Comparison of ENCODE assay signal across 23 cellular contexts in genomic region chr11:77303328-77303727, GRCh38. TPM values are rescaled to one million over a fixed set of nuclear protein-coding genes. Genes with fewer than 3 reads are reported as not detected.
"Had no signal": no experiment of that assay in that cellular context is flagged by ENCODE, and none has a peak within 500 bp of the region (broad histone marks: within the 10 kb centered on the region; RNA-seq: fewer than 3 reads in every experiment).

No MANE protein-coding gene starts in this region.

- H3K4me1 Mint-ChIP-seq: naive thymus-derived CD8-positive, alpha-beta T cell; stimulated activated effector memory CD8-positive, alpha-beta T cell treated with anti-CD3 and anti-CD28 coated beads, Interleukin-12 subunit alpha, Interleukin-12 subunit beta, amount 100 ng/mL, for 72 hours had no signal

- H3K4me3 Mint-ChIP-seq: naive thymus-derived CD8-positive, alpha-beta T cell; neural crest cell; stimulated activated effector memory CD8-positive, alpha-beta T cell treated with anti-CD3 and anti-CD28 coated beads, Interleukin-12 subunit alpha, Interleukin-12 subunit beta, amount 100 ng/mL, for 72 hours; type B pancreatic cell had no signal

- H3K36me3 ChIP-seq: colonic mucosa, ovary, suprapubic skin, thyroid gland, uterus had no signal

- ATAC-seq: mucosa of descending colon; naive thymus-derived CD8-positive, alpha-beta T cell; right cardiac atrium; stimulated activated effector memory CD8-positive, alpha-beta T cell treated with anti-CD3 and anti-CD28 coated beads, Interleukin-12 subunit alpha, Interleukin-12 subunit beta, amount 100 ng/mL, for 72 hours; stimulated activated naive CD8-positive, alpha-beta T cell treated with anti-CD3 and anti-CD28 coated beads, Interleukin-15, Interleukin-2, amounts not matched to agents 100 U/mL and 50 U/mL, for 24 hours had no signal

- H3K4me1 ChIP-seq: colonic mucosa, suprapubic skin, thyroid gland, uterus had no signal

- H3K36me3 Mint-ChIP-seq: naive thymus-derived CD8-positive, alpha-beta T cell; stimulated activated effector memory CD8-positive, alpha-beta T cell treated with anti-CD3 and anti-CD28 coated beads, Interleukin-12 subunit alpha, Interleukin-12 subunit beta, amount 100 ng/mL, for 72 hours; type B pancreatic cell had no signal

- H3K9me3 Mint-ChIP-seq: naive thymus-derived CD8-positive, alpha-beta T cell; stimulated activated effector memory CD8-positive, alpha-beta T cell treated with anti-CD3 and anti-CD28 coated beads, Interleukin-12 subunit alpha, Interleukin-12 subunit beta, amount 100 ng/mL, for 72 hours; type B pancreatic cell had no signal

- H3K27ac ChIP-seq: colonic mucosa, ovary, suprapubic skin, thyroid gland, uterus had no signal

- H3K27me3 ChIP-seq: colonic mucosa, ovary, suprapubic skin, thyroid gland, uterus had no signal

- H3K27me3 Mint-ChIP-seq: naive thymus-derived CD8-positive, alpha-beta T cell; type B pancreatic cell had no signal

- FAIRE-seq: endothelial cell of umbilical vein had no signal

- H3K9me3 ChIP-seq: colonic mucosa, mucosa of descending colon, ovary, suprapubic skin, thyroid gland, uterus had no signal

- H3K4me3 ChIP-seq: colonic mucosa, mucosa of descending colon, ovary, suprapubic skin, thyroid gland, uterus had no signal

- H3K27ac Mint-ChIP-seq: naive thymus-derived CD8-positive, alpha-beta T cell; stimulated activated effector memory CD8-positive, alpha-beta T cell treated with anti-CD3 and anti-CD28 coated beads, Interleukin-12 subunit alpha, Interleukin-12 subunit beta, amount 100 ng/mL, for 72 hours; type B pancreatic cell had no signal

- DNase-seq: colonic mucosa; dermis blood vessel endothelial cell; foreskin melanocyte; head of caudate nucleus; hippocampal formation; islet precursor cell; mucosa of descending colon; naive thymus-derived CD8-positive, alpha-beta T cell; nucleus accumbens; ovary; right cardiac atrium; stimulated activated CD4-positive, alpha-beta T cell treated with anti-CD3 and anti-CD28 coated beads, Interleukin-4, amount 100 ng/mL, for 1 hour; stimulated activated CD8-positive, alpha-beta memory T cell treated with anti-CD3 and anti-CD28 coated beads, Interleukin-4, amount 100 ng/mL, for 48 hours; stimulated activated naive CD8-positive, alpha-beta T cell treated with anti-CD3 and anti-CD28 coated beads, Interleukin-15, Interleukin-2, amounts not matched to agents 100 U/mL and 50 U/mL, for 24 hours; thyroid gland; uterus had no signal

RNA-seq across cellular contexts. Expression of gene GDPD4, which starts 1.8 kb away (rescaled TPM):
- total RNA-seq: colonic mucosa; dermis blood vessel endothelial cell; endothelial cell of umbilical vein; lower leg skin; naive thymus-derived CD8-positive, alpha-beta T cell; neural crest cell; ovary; posterior vena cava; suprapubic skin had no signal
- polyA plus RNA-seq: endothelial cell of umbilical vein; naive thymus-derived CD8-positive, alpha-beta T cell had no signal
